ENCODE assay signal across 8 cellular contexts in genomic region chr11:129143335-129143734, GRCh38. TPM values are rescaled to one million over a fixed set of nuclear protein-coding genes. Genes with fewer than 3 reads are reported as not detected.
DNase-seq lines count a peak whose midpoint lies in the region; ATAC-seq and TF ChIP-seq lines count a peak whose summit lies in the region.

No MANE protein-coding gene starts in this region.

- no peaks in the 10 kb centered on the region for H3K27me3 ChIP-seq in A673 (replicated peaks; ENCODE audit: insufficient read depth, low read depth, low read length, poor library complexity)
- H3K27me3 ChIP-seq in colonic mucosa: no peaks in the 10 kb centered on the region

- DNase-seq in A673 (ENCODE audit: low spot score) (peak; percentile 82), M059J (ENCODE audit: low read depth) (peak; percentile 100), colonic mucosa (peak; percentile 74), medulla oblongata (ENCODE audit: extremely low spot score) (peak; percentile 54), NCI-H128 (lab: John Stamatoyannopoulos, UW; ENCODE audit: unreplicated experiment) (no peak), T-helper 9 cell (no peak), NCI-H510A (lab: John Stamatoyannopoulos, UW) (no peak)

- no TSS peak for BruUV-seq in A673 (replicated peaks; lab: Mats Ljungman, UMichigan)

- H3K9me3 ChIP-seq in A673 (ENCODE audit: low read depth, low read length, poor library complexity, severe bottlenecking): no peaks in the 10 kb centered on the region
- H3K9me3 ChIP-seq in colonic mucosa: no peaks in the 10 kb centered on the region

- TF ChIP-seq CTCF in A673 (conservative IDR thresholded peaks at IDR 0.05; ENCODE audit: low read depth, low read length): no peak
- no peak for TF ChIP-seq CTCF in colonic mucosa (IDR thresholded peaks at IDR 0.05)

- no peaks in the 10 kb centered on the region for H3K36me3 ChIP-seq in A673 (ENCODE audit: insufficient read depth, low read length, poor library complexity, severe bottlenecking)
- no peaks in the 10 kb centered on the region for H3K36me3 ChIP-seq in colonic mucosa

- POLR2A ChIA-PET in A673 (lab: Charles Lee; ENCODE audit: low non-redundant PET): no interaction called here

- peak overlapping the region; percentile 7 for H3K4me3 ChIP-seq in A673 (ENCODE audit: low read depth, low read length, poor library complexity, severe bottlenecking)
- no peak overlapping the region for H3K4me3 ChIP-seq in colonic mucosa

- H3K4me1 ChIP-seq in A673 (ENCODE audit: insufficient read depth, low read length, poor library complexity, severe bottlenecking) (peaks cover 32% of the 10 kb centered on the region), colonic mucosa (no peaks in the 10 kb centered on the region)

- no peak overlapping the region for H3K9ac ChIP-seq in colonic mucosa (ENCODE audit: low read depth in 2 of 2, low read length in 2 of 2)

- H3K27ac ChIP-seq in A673 (ENCODE audit: low read depth, low read length, poor library complexity, severe bottlenecking) (peak overlapping the region; percentile 17), colonic mucosa (no peak overlapping the region)

- CTCF ChIA-PET in A673 (lab: Charles Lee): no interaction called here

- no peak for ATAC-seq in HG03460 (IDR thresholded peaks at IDR 0.05; ENCODE audit: unreplicated experiment)

- intact Hi-C loops in A673 (cut with micrococcal nuclease; ENCODE audit: unreplicated experiment): no loop called here
- intact Hi-C loops in colonic mucosa (cut with DNase I): no loop called here

RNA-seq across cellular contexts. Expression of gene ARHGAP32, which starts 48.8 kb away (rescaled TPM):
- 42.8 and 46.8 TPM in 2 replicates for total RNA-seq in A673 (2021)
- 4.4 and 8.5 TPM in 2 replicates for total RNA-seq in M059J (2014; rRNA removed; shearing (Covaris generic))
- total RNA-seq in colonic mucosa: 10 to 100 TPM; 52.6 to 65.7 TPM

Comparison
In these comparisons a context has a peak if more than half of its experiments do, and no peak if none do; other contexts are left out.
1. DNase-seq: peak in A673 (single experiment), M059J (single experiment), colonic mucosa (single experiment) and medulla oblongata (single experiment); none in NCI-H128 (single experiment), T-helper 9 cell (single experiment) and NCI-H510A (single experiment).